8 cellular contexts compared by ENCODE assay signal in the genomic region with DNA sequence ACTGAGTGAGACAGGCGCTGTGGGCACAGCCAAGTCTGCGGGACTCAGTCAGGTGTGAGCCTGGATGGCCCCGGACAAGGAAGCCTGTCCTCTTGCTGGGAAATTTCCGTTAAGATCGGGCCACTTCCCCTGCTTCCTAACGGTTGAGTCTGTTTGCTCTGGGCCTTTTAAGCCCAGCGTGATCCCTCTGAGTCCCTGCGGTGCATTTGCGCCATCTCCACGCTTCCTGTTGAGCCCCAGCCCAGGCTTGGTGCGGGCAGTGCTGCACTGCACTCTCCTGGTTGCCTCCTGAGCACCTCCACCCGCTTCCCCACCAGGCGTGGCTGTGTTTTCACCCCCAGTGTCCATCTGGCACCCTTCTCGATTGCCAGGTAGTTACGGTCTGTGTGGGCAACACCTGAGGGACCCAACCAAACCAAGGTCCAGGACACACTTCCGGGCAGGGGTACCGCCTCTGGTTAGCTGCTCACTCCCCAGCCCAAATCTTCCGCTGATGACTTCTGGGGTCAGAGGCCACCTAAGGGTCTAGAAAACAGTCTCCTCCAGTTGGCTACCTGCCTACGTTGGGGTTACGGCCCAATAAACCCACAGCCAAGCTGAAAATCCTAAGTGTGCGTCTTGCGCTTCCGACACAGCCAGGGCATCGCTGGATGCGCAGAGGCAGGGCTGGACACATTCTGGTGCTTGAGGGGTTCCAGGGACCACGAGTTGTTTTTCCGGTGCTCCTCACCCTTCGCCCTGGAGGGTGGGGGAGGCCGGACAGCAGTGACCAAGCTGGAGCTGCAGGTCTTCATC. TPM values are rescaled to one million over a fixed set of nuclear protein-coding genes. Genes with fewer than 3 reads are reported as not detected.
DNase-seq lines count a peak whose midpoint lies in the region; ATAC-seq and TF ChIP-seq lines count a peak whose summit lies in the region.

No MANE protein-coding gene starts in this region.

- no peaks in the 10 kb centered on the region for H3K9me3 ChIP-seq in MM.1S (replicated peaks; ENCODE audit: insufficient read depth, low read length)

- H3F3A ChIP-seq in MM.1S (ENCODE audit: insufficient read depth, low read length), result peaks cover 24% of the 10 kb centered on the region

- H3K27me3 Mint-ChIP-seq in activated T-helper 17 cell treated with anti-CD3 and anti-CD28 coated beads, Interleukin-2, amount 50 U/mL, for 72 hours, result no peaks in the 10 kb centered on the region

- peaks cover 14% of the 10 kb centered on the region for H3K36me3 ChIP-seq in MM.1S (replicated peaks; ENCODE audit: insufficient read depth, low read length)

- no peaks in the 10 kb centered on the region for H3K9me2 ChIP-seq in MM.1S (replicated peaks; ENCODE audit: insufficient read depth, low read length)

- no peak overlapping the region for H2AFZ ChIP-seq in MM.1S (ENCODE audit: low read length)

- peaks cover 17% of the 10 kb centered on the region for H3K4me1 ChIP-seq in MM.1S (ENCODE audit: low read length)

- H3K27me3 ChIP-seq in MM.1S (replicated peaks; ENCODE audit: insufficient read depth, low read length), result no peaks in the 10 kb centered on the region

- H3K27ac ChIP-seq in MM.1S (ENCODE audit: low read length), result peak overlapping the region; percentile 58; the same call in 1 of the 2 replicates

- H3K4me1 Mint-ChIP-seq in activated T-helper 17 cell treated with anti-CD3 and anti-CD28 coated beads, Interleukin-2, amount 50 U/mL, for 72 hours, result peaks cover 2% of the 10 kb centered on the region

- peaks cover 15% of the 10 kb centered on the region for H3K36me3 Mint-ChIP-seq in activated T-helper 17 cell treated with anti-CD3 and anti-CD28 coated beads, Interleukin-2, amount 50 U/mL, for 72 hours (ENCODE audit: low read depth)

- DNase-seq in EH (ENCODE audit: low read depth) (peak; percentile 38), MM.1S (no peak), kidney tubule cell (ENCODE audit: low spot score) (peak; percentile 30), GM19240 (ENCODE audit: insufficient read length, low spot score) (no peak), medulla oblongata (ENCODE audit: extremely low spot score) (no peak)

- peak overlapping the region; percentile 49 for H3K4me3 ChIP-seq in MM.1S (ENCODE audit: low read length)

- H3K4me2 ChIP-seq in MM.1S (ENCODE audit: low read depth, low read length), result peak overlapping the region; percentile 89

- peak overlapping the region; percentile 66 for H3K4me3 Mint-ChIP-seq in activated T-helper 17 cell treated with anti-CD3 and anti-CD28 coated beads, Interleukin-2, amount 50 U/mL, for 72 hours

- H3K27ac Mint-ChIP-seq in activated T-helper 17 cell treated with anti-CD3 and anti-CD28 coated beads, Interleukin-2, amount 50 U/mL, for 72 hours, result no peak overlapping the region

- H4K20me1 ChIP-seq in MM.1S (ENCODE audit: insufficient read depth, low read length), result no peaks in the 10 kb centered on the region

- H3K9me3 Mint-ChIP-seq in activated T-helper 17 cell treated with anti-CD3 and anti-CD28 coated beads, Interleukin-2, amount 50 U/mL, for 72 hours, result no peaks in the 10 kb centered on the region

- H3K9ac ChIP-seq in MM.1S (ENCODE audit: low read length), result peak overlapping the region; percentile 53; the same call in 1 of the 2 replicates

- H3K79me2 ChIP-seq in MM.1S (ENCODE audit: low read length), result peaks cover 53% of the 10 kb centered on the region

- ATAC-seq in activated T-helper 17 cell treated with anti-CD3 and anti-CD28 coated beads, Interleukin-2, amount 50 U/mL, for 72 hours (replicated peaks), result no peak
- ATAC-seq in HG03457 (IDR thresholded peaks at IDR 0.05; ENCODE audit: unreplicated experiment) (no peak), GM18873 (IDR thresholded peaks at IDR 0.05; ENCODE audit: low FRiP score, unreplicated experiment) (no peak)

- TF ChIP-seq CTCF in MM.1S (IDR thresholded peaks at IDR 0.05; ENCODE audit: low read length), result no peak

RNA-seq across cellular contexts. Expression of gene SLC25A10, which starts 1.4 kb away (rescaled TPM):
- total RNA-seq in activated T-helper 17 cell treated with anti-CD3 and anti-CD28 coated beads, Interleukin-2, amount 50 U/mL, for 72 hours, result 10 to 100 TPM; 15.4 to 38.9 TPM

RNA-seq across cellular contexts. Expression of gene MRPL12, which starts 7.5 kb away (rescaled TPM):
- total RNA-seq in activated T-helper 17 cell treated with anti-CD3 and anti-CD28 coated beads, Interleukin-2, amount 50 U/mL, for 72 hours, result 100 to 1,000 TPM in 1 of 2 donors, 10 to 100 TPM in 1; 50.7 to 108 TPM

RNA-seq across cellular contexts. Expression of gene HGS, which starts 26.9 kb away (rescaled TPM):
- total RNA-seq in activated T-helper 17 cell treated with anti-CD3 and anti-CD28 coated beads, Interleukin-2, amount 50 U/mL, for 72 hours, result 100 to 1,000 TPM; 118 to 130 TPM

RNA-seq across cellular contexts. Expression of gene ARL16, which starts 27.1 kb away (rescaled TPM):
- 10 to 100 TPM; 12.6 to 20.9 TPM for total RNA-seq in activated T-helper 17 cell treated with anti-CD3 and anti-CD28 coated beads, Interleukin-2, amount 50 U/mL, for 72 hours

RNA-seq across cellular contexts. Expression of gene CCDC137, which starts 44.2 kb away (rescaled TPM):
- total RNA-seq in activated T-helper 17 cell treated with anti-CD3 and anti-CD28 coated beads, Interleukin-2, amount 50 U/mL, for 72 hours, result 10 to 100 TPM; 29.6 to 48.6 TPM

Comparison
In these comparisons a context has a peak if more than half of its experiments do, and no peak if none do; other contexts are left out.
1. DNase-seq: peak in EH (single experiment) and kidney tubule cell (single experiment); none in MM.1S (single experiment), GM19240 (single experiment) and medulla oblongata (single experiment).